8 cellular contexts compared by ENCODE assay signal in the genomic region with DNA sequence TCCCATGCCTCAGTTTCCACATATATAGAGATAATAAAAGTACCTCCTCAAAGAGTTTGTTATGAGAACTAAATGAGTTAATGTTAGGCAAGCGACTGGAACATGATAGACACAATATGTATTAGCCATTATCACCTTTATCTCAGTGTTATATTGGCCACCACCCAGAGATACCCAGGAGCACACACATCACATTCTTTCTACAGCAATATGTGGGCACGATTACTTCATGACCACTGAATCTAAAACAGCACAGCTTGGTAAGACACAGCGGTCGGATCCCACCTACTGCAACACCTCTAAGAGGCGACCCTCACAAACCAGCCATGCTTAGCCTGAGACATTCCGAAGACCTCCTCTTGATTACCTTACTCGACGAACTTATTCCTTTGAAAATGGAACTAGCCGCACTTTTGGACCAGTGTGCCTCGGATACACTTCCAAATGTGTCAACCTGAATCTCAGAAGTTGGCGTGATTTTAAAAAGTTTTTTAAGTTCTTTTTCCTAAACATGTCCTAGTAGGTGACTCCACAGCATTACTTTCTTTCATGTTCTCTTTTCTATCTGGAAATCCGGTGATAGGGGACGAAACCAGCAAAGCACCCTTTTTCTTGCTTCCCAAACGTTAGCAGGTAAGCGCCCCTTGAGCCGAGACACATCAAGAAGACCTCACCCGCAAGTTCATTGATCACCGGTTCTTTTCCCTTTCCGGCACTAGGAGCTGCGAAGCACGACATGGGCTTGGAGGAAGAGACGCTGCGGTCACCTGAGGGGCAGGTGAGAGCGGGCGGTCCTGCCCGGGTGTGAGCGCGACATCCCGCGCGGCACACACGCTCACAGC. TPM values are rescaled to one million over a fixed set of nuclear protein-coding genes. Genes with fewer than 3 reads are reported as not detected.
DNase-seq lines count a peak whose midpoint lies in the region; ATAC-seq and TF ChIP-seq lines count a peak whose summit lies in the region.

No MANE protein-coding gene starts in this region.

- H3K36me3 Mint-ChIP-seq in Caco-2 (ENCODE audit: insufficient read depth, unreplicated experiment): no peaks in the 10 kb centered on the region

- H3K4me3 ChIP-seq in Caco-2 (ENCODE audit: low read depth, low read length) (peak overlapping the region; percentile 97), WERI-Rb-1 (ENCODE audit: low read depth, low read length) (peak overlapping the region; percentile 87), left ventricle myocardium inferior (peak overlapping the region; percentile 98), skeletal muscle satellite cell (ENCODE audit: low read length) (peak overlapping the region; percentile 82)

- H3K4me1 Mint-ChIP-seq in Caco-2 (ENCODE audit: low read depth, unreplicated experiment): peaks cover 17% of the 10 kb centered on the region

- H3K27me3 ChIP-seq in Caco-2 (replicated peaks; ENCODE audit: control insufficient read depth, insufficient read depth, low read length) (no peaks in the 10 kb centered on the region), WERI-Rb-1 (ENCODE audit: insufficient read depth, low read depth, severe bottlenecking) (no peaks in the 10 kb centered on the region), left ventricle myocardium inferior (ENCODE audit: low read depth) (no peaks in the 10 kb centered on the region), skeletal muscle satellite cell (ENCODE audit: control insufficient read depth, insufficient read depth, low read length) (no peaks in the 10 kb centered on the region)

- H3K9ac ChIP-seq in skeletal muscle satellite cell (ENCODE audit: low read depth, low read length): peak overlapping the region; percentile 94

- TF ChIP-seq CTCF in Caco-2 (IDR thresholded peaks at IDR 0.05; ENCODE audit: insufficient read depth in 1 of 2, low read depth in 1 of 2, low read length in 1 of 2, severe bottlenecking in 1 of 2, unreplicated experiment in 1 of 2) (no peak), WERI-Rb-1 (IDR thresholded peaks at IDR 0.05; ENCODE audit: low read depth, low read length) (no peak), left ventricle myocardium inferior (IDR thresholded peaks at IDR 0.05; ENCODE audit: borderline replicate concordance) (no peak)

- peak overlapping the region; percentile 95 for H3K4me2 ChIP-seq in skeletal muscle satellite cell (ENCODE audit: low read length)

- peaks cover 5% of the 10 kb centered on the region; the same call in 1 of the 2 replicates for H3K4me1 ChIP-seq in Caco-2
- H3K4me1 ChIP-seq in left ventricle myocardium inferior: peaks cover 30% of the 10 kb centered on the region
- peaks cover 14% of the 10 kb centered on the region for H3K4me1 ChIP-seq in skeletal muscle satellite cell (ENCODE audit: control insufficient read depth, insufficient read depth, low read length)

- no peaks in the 10 kb centered on the region for H3K9me3 ChIP-seq in Caco-2
- no peaks in the 10 kb centered on the region for H3K9me3 ChIP-seq in WERI-Rb-1 (ENCODE audit: severe bottlenecking)
- no peaks in the 10 kb centered on the region for H3K9me3 ChIP-seq in left ventricle myocardium inferior (replicated peaks)
- H3K9me3 ChIP-seq in skeletal muscle satellite cell (replicated peaks; ENCODE audit: low read length): no peaks in the 10 kb centered on the region

- H3K27ac Mint-ChIP-seq in Caco-2 (ENCODE audit: unreplicated experiment): peak overlapping the region; percentile 77

- POLR2A ChIA-PET in Caco-2 (lab: Charles Lee): no interaction called here

- CTCF ChIA-PET in Caco-2 (lab: Charles Lee): interaction anchor here (1.0 kb wide), 1 partner anchor 36 kb away, joined by 3 read pairs; no protein-coding TSS in a partner anchor

- H3K27ac ChIP-seq in WERI-Rb-1 (no peak overlapping the region), left ventricle myocardium inferior (replicated peaks) (peak overlapping the region; percentile 87)

- DNase-seq in Caco-2 (peak; percentile 51 to 58), WERI-Rb-1 (no peak), left ventricle myocardium inferior (no peak)

- peak overlapping the region; percentile 88 for H3K4me3 Mint-ChIP-seq in Caco-2 (ENCODE audit: unreplicated experiment)

- ATAC-seq in HG02981 (IDR thresholded peaks at IDR 0.05; ENCODE audit: unreplicated experiment) (peak; percentile 9), HG03457 (IDR thresholded peaks at IDR 0.05; ENCODE audit: unreplicated experiment) (no peak), GM19397 (IDR thresholded peaks at IDR 0.05; ENCODE audit: unreplicated experiment) (no peak), HG03196 (IDR thresholded peaks at IDR 0.05; ENCODE audit: unreplicated experiment) (no peak)

- H3K27me3 Mint-ChIP-seq in Caco-2 (ENCODE audit: insufficient read depth, unreplicated experiment): no peaks in the 10 kb centered on the region

- intact Hi-C loops in Caco-2 (cut with micrococcal nuclease; ENCODE audit: unreplicated experiment): no loop called here
- intact Hi-C loops in left ventricle myocardium inferior (cut with micrococcal nuclease): no loop called here

- H3K9me3 Mint-ChIP-seq in Caco-2 (ENCODE audit: unreplicated experiment): no peaks in the 10 kb centered on the region

- TSS peak; percentile 55 for BruUV-seq in Caco-2 (replicated peaks; lab: Mats Ljungman, UMichigan)

- H3K36me3 ChIP-seq in Caco-2 (ENCODE audit: control insufficient read depth, insufficient read depth, low read length) (no peaks in the 10 kb centered on the region), WERI-Rb-1 (no peaks in the 10 kb centered on the region), left ventricle myocardium inferior (peaks cover 6% of the 10 kb centered on the region), skeletal muscle satellite cell (ENCODE audit: insufficient read depth, low read length) (no peaks in the 10 kb centered on the region)

RNA-seq across cellular contexts. Expression of gene GMDS, which starts 0.9 kb away (rescaled TPM):
- total RNA-seq in Caco-2 (2022) (25.5 and 31.1 TPM in 2 replicates), left ventricle myocardium inferior (7.2 TPM)
- total RNA-seq in skeletal muscle satellite cell (2012; rRNA removed): 12.5 and 16.0 TPM in 2 replicates

Comparison
In these comparisons a context has a peak if more than half of its experiments do, and no peak if none do; other contexts are left out.
1. DNase-seq: peak in Caco-2 (2 of 2); none in WERI-Rb-1 (single experiment) and left ventricle myocardium inferior (single experiment).
2. Peak in every context shown above with its lines, with median percentiles within 50 percentile points of each other: H3K4me3 ChIP-seq.